In genomic region chr3:64237083-64237482, GRCh38 we compare ENCODE assay signal across 18 cellular contexts. TPM values are rescaled to one million over a fixed set of nuclear protein-coding genes. Genes with fewer than 3 reads are reported as not detected.
A peak's percentile ranks its signal among the peaks of the same experiment; 100 is the strongest.
DNase-seq lines count a peak whose midpoint lies in the region; ATAC-seq and TF ChIP-seq lines count a peak whose summit lies in the region.
"Had no signal": no experiment of that assay in that cellular context is flagged by ENCODE, and none has a peak within 500 bp of the region (broad histone marks: within the 10 kb centered on the region; RNA-seq: fewer than 3 reads in every experiment).

No MANE protein-coding gene starts in this region.

- intact Hi-C loops in esophagus muscularis mucosa (cut with DNase I): no loop called here

- no peak overlapping the region for H3K4me3 Mint-ChIP-seq in mesothelial cell of epicardium
- H3K4me3 Mint-ChIP-seq: CD14-positive monocyte; CD4-positive, alpha-beta memory T cell; IgD-negative memory B cell had no signal

- peak overlapping the region; percentile 81 to 88 (median 86) for H3K27ac ChIP-seq in esophagus muscularis mucosa (replicated peaks in 1 of 4)
- peak overlapping the region; percentile 84 for H3K27ac ChIP-seq in stomach smooth muscle (ENCODE audit: low read length)
- H3K27ac ChIP-seq: 22Rv1, BLaER1, GM23248 had no signal

- ATAC-seq in GM19328 (IDR thresholded peaks at IDR 0.05; ENCODE audit: unreplicated experiment) (no peak), GM18909 (IDR thresholded peaks at IDR 0.05; ENCODE audit: poor library complexity, unreplicated experiment) (no peak)

- H3K27me3 ChIP-seq in esophagus muscularis mucosa (no peaks in the 10 kb centered on the region), stomach smooth muscle (ENCODE audit: control insufficient read depth in 1 of 2, insufficient read depth in 2 of 2, low read length in 2 of 2) (no peaks in the 10 kb centered on the region)
- H3K27me3 ChIP-seq: BLaER1 had no signal

- peaks cover 0 to 11% (median 0%) of the 10 kb centered on the region in 4 donors for H3K9me3 ChIP-seq in esophagus muscularis mucosa
- peaks cover 0 to 5% of the 10 kb centered on the region in 2 donors for H3K9me3 ChIP-seq in stomach smooth muscle (ENCODE audit: control insufficient read depth in 2 of 2, low read length in 2 of 2)
- H3K9me3 ChIP-seq: HAP-1 had no signal

- no peak for TF ChIP-seq POLR2A in esophagus muscularis mucosa (IDR thresholded peaks at IDR 0.05; ENCODE audit: low read depth)

- WGBS in esophagus muscularis mucosa: 92% methylated on average over 7 of the region's 7 CpGs

- TF ChIP-seq EP300 in esophagus muscularis mucosa (IDR thresholded peaks at IDR 0.05): no peak

- no peaks in the 10 kb centered on the region for H3K27me3 Mint-ChIP-seq in mesothelial cell of epicardium (ENCODE audit: low read depth)
- H3K27me3 Mint-ChIP-seq: CD4-positive, alpha-beta memory T cell had no signal

- peaks cover 39% of the 10 kb centered on the region for H3K4me1 Mint-ChIP-seq in mesothelial cell of epicardium
- H3K4me1 Mint-ChIP-seq: CD14-positive monocyte; CD4-positive, alpha-beta memory T cell had no signal

- H3K27ac Mint-ChIP-seq in mesothelial cell of epicardium: peak overlapping the region; percentile 40
- H3K27ac Mint-ChIP-seq: CD14-positive monocyte; CD4-positive, alpha-beta memory T cell had no signal

- peaks cover 20% of the 10 kb centered on the region for H3K9me3 Mint-ChIP-seq in mesothelial cell of epicardium

- peaks cover 10 to 49% (median 37%) of the 10 kb centered on the region in 4 donors for H3K4me1 ChIP-seq in esophagus muscularis mucosa
- peaks cover 30% of the 10 kb centered on the region for H3K4me1 ChIP-seq in stomach smooth muscle (ENCODE audit: control insufficient read depth, insufficient read depth, low read length)
- H3K4me1 ChIP-seq: BLaER1 had no signal

- peaks cover 0 to 20% (median 10%) of the 10 kb centered on the region in 4 donors for H3K36me3 ChIP-seq in esophagus muscularis mucosa
- peaks cover 15 to 20% of the 10 kb centered on the region in 2 donors for H3K36me3 ChIP-seq in stomach smooth muscle (ENCODE audit: control insufficient read depth in 2 of 2, insufficient read depth in 2 of 2, low read length in 2 of 2)
- H3K36me3 ChIP-seq: BLaER1, HAP-1 had no signal

- DNase-seq in NCI-H524 (lab: John Stamatoyannopoulos, UW) (peak; percentile 9 to 56), NCI-H524 treated with DMSO at 0.1 percent for 48 hours (lab: John Stamatoyannopoulos, UW) (no peak), esophagus muscularis mucosa (ENCODE audit: extremely low spot score) (no peak), mesothelial cell of epicardium (ENCODE audit: low spot score in 2 of 2, unreplicated experiment in 2 of 2) (no peak), NCI-H510A (lab: John Stamatoyannopoulos, UW) (no peak)
- DNase-seq: CD4-positive, alpha-beta memory T cell; DMS79 treated with DMSO at 0.1 percent for 48 hours; GF-D8; GM23248 had no signal

- TF ChIP-seq CTCF in esophagus muscularis mucosa (IDR thresholded peaks at IDR 0.05): no peak
- TF ChIP-seq CTCF in mesothelial cell of epicardium (IDR thresholded peaks at IDR 0.05; ENCODE audit: unreplicated experiment): no peak

- peaks cover 27% of the 10 kb centered on the region for H3K36me3 Mint-ChIP-seq in mesothelial cell of epicardium
- H3K36me3 Mint-ChIP-seq: CD14-positive monocyte; CD4-positive, alpha-beta memory T cell had no signal

- no peak overlapping the region for H3K9ac ChIP-seq in stomach smooth muscle (ENCODE audit: low read length in 2 of 2)
- H3K9ac ChIP-seq: BLaER1, GM23248 had no signal

- H3K4me3 ChIP-seq in esophagus muscularis mucosa (no peak overlapping the region), stomach smooth muscle (ENCODE audit: low read length in 2 of 2) (no peak overlapping the region)
- H3K4me3 ChIP-seq: BLaER1, GM23248, HAP-1 had no signal

RNA-seq across cellular contexts. Expression of gene PRICKLE2, which starts 11.8 kb away (rescaled TPM):
- 10 to 100 TPM; 71.8 to 99.9 (median 84.4) TPM for total RNA-seq in esophagus muscularis mucosa
- 41.3 to 46.2 TPM (median 43.2 TPM) in 3 replicates for total RNA-seq in mesothelial cell of epicardium
- total RNA-seq: A673; CD4-positive, alpha-beta memory T cell had no signal

Comparison
In these comparisons a context has a peak if more than half of its experiments do, and no peak if none do; other contexts are left out.
1. DNase-seq: peak in NCI-H524 (2 of 2); none in NCI-H524 treated with DMSO at 0.1 percent for 48 hours (single experiment), esophagus muscularis mucosa (single experiment), mesothelial cell of epicardium (0 of 2) and NCI-H510A (single experiment).